11 cellular contexts compared by ENCODE assay signal in genomic region chr13:33761744-33762143, GRCh38. TPM values are rescaled to one million over a fixed set of nuclear protein-coding genes. Genes with fewer than 3 reads are reported as not detected.
A peak's percentile ranks its signal among the peaks of the same experiment; 100 is the strongest.
DNase-seq lines count a peak whose midpoint lies in the region; ATAC-seq and TF ChIP-seq lines count a peak whose summit lies in the region.
"Had no signal": no experiment of that assay in that cellular context is flagged by ENCODE, and none has a peak within 500 bp of the region (broad histone marks: within the 10 kb centered on the region; RNA-seq: fewer than 3 reads in every experiment).

No MANE protein-coding gene starts in this region.

- 40 to 58% (median 49%) methylated on average over 6 of the region's 6 CpGs for WGBS in ovary, 3 donors

- ATAC-seq in WTC11 (peak; percentile 69), GM21619 (IDR thresholded peaks at IDR 0.05; ENCODE audit: unreplicated experiment) (no peak)

- H3K36me3 Mint-ChIP-seq in WTC11, result no peaks in the 10 kb centered on the region
- H3K36me3 Mint-ChIP-seq: mesothelial cell of epicardium had no signal

- H3K27me3 Mint-ChIP-seq in WTC11 (ENCODE audit: low read depth), result no peaks in the 10 kb centered on the region

- H3K27me3 ChIP-seq in ovary, result no peaks in the 10 kb centered on the region

- POLR2A ChIA-PET in WTC11 (lab: Charles Lee), result interaction anchor here (1.1 kb wide), 1 partner anchor 58 kb away, joined by 3 read pairs; no protein-coding TSS in a partner anchor

- H3K4me3 Mint-ChIP-seq in WTC11, result no peak overlapping the region
- H3K4me3 Mint-ChIP-seq: mesothelial cell of epicardium had no signal

- TF ChIP-seq EP300 in ovary (IDR thresholded peaks at IDR 0.05), result no peak

- no peak overlapping the region for H3K4me3 ChIP-seq in ovary

- peaks cover 4% of the 10 kb centered on the region for H3K9me3 Mint-ChIP-seq in WTC11
- H3K9me3 Mint-ChIP-seq: mesothelial cell of epicardium had no signal

- DNase-seq in GM03348 (ENCODE audit: low spot score) (peak; percentile 20), NCI-H1092 treated with DMSO at 0.1 percent for 48 hours (lab: John Stamatoyannopoulos, UW) (peak; percentile 81), WTC11 (ENCODE audit: low spot score) (no peak), myocyte (ENCODE audit: low read depth) (peak; percentile 32), ovary (no peak), NCI-H2029 (lab: John Stamatoyannopoulos, UW) (no peak), mesenteric fat pad (ENCODE audit: low spot score) (no peak)
- DNase-seq: activated CD4-positive, alpha-beta T cell treated with anti-CD3 and anti-CD28 coated beads, Interleukin-2, amount 50 U/mL, for 48 hours; NCI-H187 treated with DMSO at 0.1 percent for 48 hours had no signal

- no peak overlapping the region for H3K27ac ChIP-seq in ovary

- CTCF ChIA-PET in WTC11 (lab: Charles Lee), result interaction anchor here (0.5 to 1.2 kb wide), 7 partner anchors 12 to 502 kb away, joined by 3 to 6 read pairs (median 4); partner anchors contain the start of gene RFC3

- no peaks in the 10 kb centered on the region for H3K4me1 Mint-ChIP-seq in WTC11
- H3K4me1 Mint-ChIP-seq: mesothelial cell of epicardium had no signal

- TF ChIP-seq CTCF in WTC11 (IDR thresholded peaks at IDR 0.05), result no peak
- no peak for TF ChIP-seq CTCF in ovary (IDR thresholded peaks at IDR 0.05)

- no peak overlapping the region for H3K27ac Mint-ChIP-seq in WTC11
- H3K27ac Mint-ChIP-seq: mesothelial cell of epicardium had no signal

- no peaks in the 10 kb centered on the region for H3K36me3 ChIP-seq in ovary

- no peaks in the 10 kb centered on the region for H3K4me1 ChIP-seq in ovary (ENCODE audit: insufficient read depth)

- no peaks in the 10 kb centered on the region for H3K9me3 ChIP-seq in ovary

- no peak for TF ChIP-seq POLR2A in ovary (IDR thresholded peaks at IDR 0.05)

- intact Hi-C loops in ovary (cut with DNase I), result loop anchor here in 1 of 4 donors (5.0 kb wide), 1 partner anchor 1961 kb away; no protein-coding TSS in a partner anchor

TF ChIP-seq in WTC11, 78 proteins besides CTCF, POLR2A, EP300 and RAD21:
- TF ChIP-seq FOXJ3 (CRISPR knock-in tag; IDR thresholded peaks at IDR 0.05; ENCODE audit: borderline replicate concordance) (no peak), GABPB1 (CRISPR knock-in tag; IDR thresholded peaks at IDR 0.05) (peak; percentile 75; the same call in 1 of the 2 replicates)

RNA-seq across cellular contexts. Expression of gene RFC3, which starts 56.2 kb away (rescaled TPM):
- total RNA-seq in WTC11 (2021), result 37.0 to 40.6 TPM (median 37.8 TPM) in 3 replicates
- 3.9 and 5.7 TPM in 2 replicates for total RNA-seq in myocyte
- polyA plus RNA-seq in myocyte (2012), result 1.5 TPM
- total RNA-seq in ovary, result 1 to 10 TPM; 6.9 to 9.4 (median 7.6) TPM
- 1 to 10 TPM; 6.9 to 7.1 TPM for polyA plus RNA-seq in ovary
- 4.7 TPM for total RNA-seq in mesenteric fat pad

Comparison
In these comparisons a context has a peak if more than half of its experiments do, and no peak if none do; other contexts are left out.
1. DNase-seq: peak in GM03348 (single experiment), NCI-H1092 treated with DMSO at 0.1 percent for 48 hours (single experiment) and myocyte (single experiment); none in WTC11 (single experiment), ovary (0 of 5), NCI-H2029 (single experiment) and mesenteric fat pad (single experiment).